In the genomic region with DNA sequence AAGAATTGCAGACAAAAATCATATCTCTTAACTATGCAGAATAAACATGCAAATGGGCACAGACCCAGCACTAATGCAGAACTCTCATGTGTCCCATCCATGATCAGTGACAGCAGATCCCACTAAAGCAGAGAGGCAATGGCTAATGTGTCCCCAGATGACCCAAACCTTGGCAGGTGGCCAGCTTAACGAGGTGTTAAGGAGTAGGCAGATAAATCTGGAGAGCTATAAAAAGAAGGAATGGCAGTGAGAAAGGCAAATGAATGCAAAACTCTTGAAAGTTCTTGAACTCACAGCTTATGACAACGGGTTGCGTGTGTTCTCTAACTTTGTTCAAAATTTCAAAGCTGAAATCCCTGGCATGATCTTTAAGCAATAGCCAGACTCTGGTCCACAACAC, we compare ENCODE assay signal across 14 cellular contexts.
DNase-seq lines count a peak whose midpoint lies in the region; ATAC-seq and TF ChIP-seq lines count a peak whose summit lies in the region.
"Had no signal": no experiment of that assay in that cellular context is flagged by ENCODE, and none has a peak within 500 bp of the region (broad histone marks: within the 10 kb centered on the region; RNA-seq: fewer than 3 reads in every experiment).

No MANE protein-coding gene starts in this region.

- H3K27me3 ChIP-seq in stomach, result no peaks in the 10 kb centered on the region
- no peaks in the 10 kb centered on the region for H3K27me3 ChIP-seq in MG63

- H3K9me3 ChIP-seq in stomach, result no peaks in the 10 kb centered on the region
- H3K9me3 ChIP-seq in MG63, result no peaks in the 10 kb centered on the region

- no peaks in the 10 kb centered on the region for H3K4me1 ChIP-seq in stomach

- H3K4me3 ChIP-seq in stomach (no peak overlapping the region), MG63 (no peak overlapping the region)

- peak; percentile 39 for DNase-seq in NCI-H2227 (lab: John Stamatoyannopoulos, UW; ENCODE audit: unreplicated experiment)
- DNase-seq in NCI-H2227 treated with DMSO at 0.1 percent for 48 hours (lab: John Stamatoyannopoulos, UW), result no peak
- DNase-seq in NCI-H510A (lab: John Stamatoyannopoulos, UW), result peak; percentile 56
- peak; percentile 9 for DNase-seq in glomerular visceral epithelial cell (ENCODE audit: extremely low spot score)
- DNase-seq in stomach, result peak; percentile 32
- DNase-seq in MG63, result no peak
- no peak for DNase-seq in mucosa of gallbladder (ENCODE audit: low spot score)
- no peak for DNase-seq in activated CD8-positive, alpha-beta T cell treated with anti-CD3 and anti-CD28 coated beads, Interleukin-2, amount 10 ng/mL, durations not matched to agents 7 days and 5 days
- DNase-seq: activated CD4-positive, alpha-beta T cell treated with anti-CD3 and anti-CD28 coated beads, Interleukin-2, amount 50 U/mL, for 1 hour; DND-41; effector CD4-positive, alpha-beta T cell; KBM-7; NCI-H2107; RPMI8226 had no signal

- POLR2A ChIA-PET in activated CD8-positive, alpha-beta T cell treated with anti-CD3 and anti-CD28 coated beads, Interleukin-2, amount 10 ng/mL, durations not matched to agents 7 days and 5 days (lab: Charles Lee), result no interaction called here

- TF ChIP-seq CTCF in stomach (IDR thresholded peaks at IDR 0.05), result no peak

- no peaks in the 10 kb centered on the region for H3K36me3 Mint-ChIP-seq in activated CD8-positive, alpha-beta T cell treated with anti-CD3 and anti-CD28 coated beads, Interleukin-2, amount 10 ng/mL, durations not matched to agents 7 days and 5 days (ENCODE audit: low read depth)

- no peak overlapping the region for H3K27ac ChIP-seq in stomach

- H3K4me3 Mint-ChIP-seq in activated CD8-positive, alpha-beta T cell treated with anti-CD3 and anti-CD28 coated beads, Interleukin-2, amount 10 ng/mL, durations not matched to agents 7 days and 5 days, result no peak overlapping the region

- intact Hi-C loops in stomach (cut with DNase I; ENCODE audit: low total_unique reads), result no loop called here

- TF ChIP-seq POLR2A in stomach (IDR thresholded peaks at IDR 0.05), result no peak

- ATAC-seq in activated CD8-positive, alpha-beta T cell treated with anti-CD3 and anti-CD28 coated beads, Interleukin-2, amount 10 ng/mL, durations not matched to agents 7 days and 5 days, result no peak

- no peaks in the 10 kb centered on the region for H3K27me3 Mint-ChIP-seq in activated CD8-positive, alpha-beta T cell treated with anti-CD3 and anti-CD28 coated beads, Interleukin-2, amount 10 ng/mL, durations not matched to agents 7 days and 5 days (ENCODE audit: low read depth)

- H3K9me3 Mint-ChIP-seq in activated CD8-positive, alpha-beta T cell treated with anti-CD3 and anti-CD28 coated beads, Interleukin-2, amount 10 ng/mL, durations not matched to agents 7 days and 5 days (ENCODE audit: insufficient read depth), result no peaks in the 10 kb centered on the region

- H3K36me3 ChIP-seq in stomach (no peaks in the 10 kb centered on the region), MG63 (no peaks in the 10 kb centered on the region)

- TF ChIP-seq EP300 in stomach (IDR thresholded peaks at IDR 0.05), result no peak

- no peaks in the 10 kb centered on the region for H3K4me1 Mint-ChIP-seq in activated CD8-positive, alpha-beta T cell treated with anti-CD3 and anti-CD28 coated beads, Interleukin-2, amount 10 ng/mL, durations not matched to agents 7 days and 5 days (ENCODE audit: low read depth)

- 40 to 50% (median 44%) methylated on average over 3 of the region's 3 CpGs for WGBS in stomach, 5 donors

- H3K27ac Mint-ChIP-seq in activated CD8-positive, alpha-beta T cell treated with anti-CD3 and anti-CD28 coated beads, Interleukin-2, amount 10 ng/mL, durations not matched to agents 7 days and 5 days, result no peak overlapping the region

- CTCF ChIA-PET in activated CD8-positive, alpha-beta T cell treated with anti-CD3 and anti-CD28 coated beads, Interleukin-2, amount 10 ng/mL, durations not matched to agents 7 days and 5 days (lab: Charles Lee), result no interaction called here

Comparison
In these comparisons a context has a peak if more than half of its experiments do, and no peak if none do; other contexts are left out.
1. DNase-seq: peak in NCI-H2227 (single experiment), NCI-H510A (single experiment), glomerular visceral epithelial cell (single experiment) and stomach (single experiment); none in NCI-H2227 treated with DMSO at 0.1 percent for 48 hours (single experiment), MG63 (single experiment), mucosa of gallbladder (single experiment) and activated CD8-positive, alpha-beta T cell treated with anti-CD3 and anti-CD28 coated beads, Interleukin-2, amount 10 ng/mL, durations not matched to agents 7 days and 5 days (single experiment).